29 cellular contexts compared by ENCODE assay signal in the genomic region with DNA sequence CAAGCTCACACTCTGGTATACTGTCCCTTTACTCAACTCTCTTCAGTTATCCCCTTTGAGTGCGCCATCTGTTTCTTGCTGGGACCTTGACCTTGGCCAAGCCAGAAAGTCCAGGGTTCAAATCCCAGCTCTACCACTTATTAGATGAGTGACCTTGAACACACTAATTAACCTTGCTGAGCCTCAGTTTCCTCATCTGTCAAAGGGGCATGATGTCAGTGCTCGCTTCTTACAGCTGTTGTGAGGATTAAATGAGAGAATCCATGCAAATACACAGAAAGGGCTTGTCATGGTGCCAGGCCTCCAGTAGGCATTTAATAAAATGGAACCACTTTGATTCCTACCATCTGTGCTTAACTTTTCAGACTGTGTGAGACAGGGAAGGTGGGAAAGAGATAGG.
"Had no signal": no experiment of that assay in that cellular context is flagged by ENCODE, and none has a peak within 500 bp of the region (broad histone marks: within the 10 kb centered on the region; RNA-seq: fewer than 3 reads in every experiment).

No MANE protein-coding gene starts in this region.

- H3K27ac Mint-ChIP-seq: naive thymus-derived CD8-positive, alpha-beta T cell; nephron; stimulated activated effector memory CD8-positive, alpha-beta T cell treated with anti-CD3 and anti-CD28 coated beads, Interleukin-12 subunit alpha, Interleukin-12 subunit beta, amount 100 ng/mL, for 72 hours; stimulated activated naive CD8-positive, alpha-beta T cell treated with anti-CD3 and anti-CD28 coated beads, Interleukin-15, Interleukin-2, amounts not matched to agents 100 ng/mL and 50 ng/mL, for 24 hours had no signal

- H3K27me3 ChIP-seq: pancreas, suprapubic skin, upper lobe of right lung had no signal

- DNase-seq: hippocampal formation; kidney; left colon; left lung; lower lobe of right lung; mammary epithelial cell; mesenchymal stem cell; nucleus accumbens; pancreas; retina; right cardiac atrium; sigmoid colon; small intestine; spleen; stimulated activated CD4-positive, alpha-beta T cell treated with anti-CD3 and anti-CD28 coated beads, Interleukin-4, amount 100 ng/mL, for 24 hours; stimulated activated naive CD4-positive, alpha-beta T cell; tibial artery; trophoblast cell; upper lobe of right lung had no signal

- FAIRE-seq: islet of Langerhans, kidney, pancreas, small intestine, urothelium cell line had no signal

- H3K4me3 Mint-ChIP-seq: naive thymus-derived CD8-positive, alpha-beta T cell; nephron; neural crest cell; stimulated activated effector memory CD8-positive, alpha-beta T cell treated with anti-CD3 and anti-CD28 coated beads, Interleukin-12 subunit alpha, Interleukin-12 subunit beta, amount 100 ng/mL, for 72 hours; stimulated activated naive CD8-positive, alpha-beta T cell treated with anti-CD3 and anti-CD28 coated beads, Interleukin-15, Interleukin-2, amounts not matched to agents 100 ng/mL and 50 ng/mL, for 24 hours had no signal

- H3K9me3 Mint-ChIP-seq: nephron; neural crest cell; stimulated activated effector memory CD8-positive, alpha-beta T cell treated with anti-CD3 and anti-CD28 coated beads, Interleukin-12 subunit alpha, Interleukin-12 subunit beta, amount 100 ng/mL, for 72 hours; stimulated activated naive CD8-positive, alpha-beta T cell treated with anti-CD3 and anti-CD28 coated beads, Interleukin-15, Interleukin-2, amounts not matched to agents 100 ng/mL and 50 ng/mL, for 24 hours had no signal

- H3K9me3 ChIP-seq: left lung, lower lobe of right lung, pancreas, prostate gland, sigmoid colon, suprapubic skin, thoracic aorta, tibial artery, upper lobe of right lung had no signal

- H3K4me1 ChIP-seq: pancreas had no signal

- H3K27me3 Mint-ChIP-seq: naive thymus-derived CD8-positive, alpha-beta T cell; stimulated activated naive CD8-positive, alpha-beta T cell treated with anti-CD3 and anti-CD28 coated beads, Interleukin-15, Interleukin-2, amounts not matched to agents 100 ng/mL and 50 ng/mL, for 24 hours had no signal

- H3K36me3 Mint-ChIP-seq: naive thymus-derived CD8-positive, alpha-beta T cell had no signal

- H3K4me3 ChIP-seq: left lung, lower lobe of right lung, pancreas, prostate gland, sigmoid colon, spleen, suprapubic skin, thoracic aorta, tibial artery, upper lobe of right lung had no signal

- ATAC-seq: left colon; left lung; lower lobe of right lung; naive thymus-derived CD8-positive, alpha-beta T cell; pancreas; right cardiac atrium; stimulated activated effector memory CD8-positive, alpha-beta T cell treated with anti-CD3 and anti-CD28 coated beads, Interleukin-12 subunit alpha, Interleukin-12 subunit beta, amount 100 ng/mL, for 72 hours; upper lobe of right lung had no signal

- H3K27ac ChIP-seq: left lung, lower lobe of right lung, prostate gland, sigmoid colon, spleen, suprapubic skin, thoracic aorta, tibial artery, upper lobe of right lung had no signal

- H3K36me3 ChIP-seq: left lung, prostate gland, sigmoid colon, spleen, thoracic aorta, upper lobe of right lung had no signal
